ENCODE assay signal across 17 cellular contexts in the genomic region with DNA sequence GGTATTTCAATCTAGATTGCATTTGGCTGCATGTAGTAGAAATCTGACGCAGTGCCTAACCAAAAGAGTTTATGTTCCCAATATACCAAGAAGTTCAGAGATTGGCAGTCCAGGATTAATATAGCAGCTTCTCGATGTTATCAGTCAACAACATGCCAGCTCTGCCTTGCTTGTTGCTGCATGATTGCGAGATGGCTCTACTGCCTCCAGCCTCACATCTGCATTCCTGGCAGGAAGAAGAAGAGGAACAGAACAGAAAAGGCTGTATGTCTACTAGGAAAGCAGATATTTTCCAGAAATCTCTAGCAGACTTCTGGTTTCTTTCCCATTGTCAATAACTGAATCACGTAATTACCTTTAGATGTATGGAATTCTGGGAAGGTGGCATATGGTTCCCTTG.
"Had no signal": no experiment of that assay in that cellular context is flagged by ENCODE, and none has a peak within 500 bp of the region (broad histone marks: within the 10 kb centered on the region; RNA-seq: fewer than 3 reads in every experiment).

No MANE protein-coding gene starts in this region.

- H3K4me3 ChIP-seq: ascending aorta, colonic mucosa, esophagus squamous epithelium, lung, sigmoid colon, thyroid gland had no signal

- DNase-seq: activated CD4-positive, CD25-positive, alpha-beta regulatory T cell treated with anti-CD3 and anti-CD28 coated beads, Interleukin-2, amount 50 U/mL, for 72 hours; activated naive CD4-positive, alpha-beta T cell; colonic mucosa; esophagus squamous epithelium; foreskin melanocyte; head of caudate nucleus; immature natural killer cell; sigmoid colon; stimulated activated CD4-positive, alpha-beta T cell treated with anti-CD3 and anti-CD28 coated beads, Interleukin-12 subunit alpha, Interleukin-12 subunit beta, amount 100 ng/mL, for 4 hours; T-cell; T1000; thyroid gland had no signal

- H3K27ac ChIP-seq: ascending aorta, colonic mucosa, esophagus squamous epithelium, sigmoid colon, thyroid gland had no signal

- H3K9me3 ChIP-seq: ascending aorta, colonic mucosa, esophagus squamous epithelium, sigmoid colon, thyroid gland had no signal

- H3K36me3 ChIP-seq: ascending aorta, colonic mucosa, esophagus squamous epithelium, sigmoid colon, thyroid gland had no signal

- H3K4me3 Mint-ChIP-seq: activated T-helper 1 cell treated with anti-CD3 and anti-CD28 coated beads, Interleukin-12 subunit alpha, Interleukin-12 subunit beta, Interleukin-2, Interleukin-4 antibody, amounts not matched to agents 30 ng/mL and 10 ng/mL and 1 ng/mL, durations not matched to agents 14 hours and 24 hours and 36 hours; immature natural killer cell; neural crest cell; stimulated activated effector memory CD8-positive, alpha-beta T cell treated with anti-CD3 and anti-CD28 coated beads, Interleukin-12 subunit alpha, Interleukin-12 subunit beta, amount 100 ng/mL, for 72 hours; T-cell had no signal

- H3K36me3 Mint-ChIP-seq: immature natural killer cell; stimulated activated effector memory CD8-positive, alpha-beta T cell treated with anti-CD3 and anti-CD28 coated beads, Interleukin-12 subunit alpha, Interleukin-12 subunit beta, amount 100 ng/mL, for 72 hours; T-cell had no signal

- H3K27me3 ChIP-seq: ascending aorta, colonic mucosa, sigmoid colon, thyroid gland had no signal

- H3K4me1 ChIP-seq: ascending aorta, colonic mucosa, sigmoid colon, thyroid gland had no signal

- H3K4me1 Mint-ChIP-seq: immature natural killer cell; stimulated activated effector memory CD8-positive, alpha-beta T cell treated with anti-CD3 and anti-CD28 coated beads, Interleukin-12 subunit alpha, Interleukin-12 subunit beta, amount 100 ng/mL, for 72 hours; T-cell had no signal

- H3K27ac Mint-ChIP-seq: activated T-helper 1 cell treated with anti-CD3 and anti-CD28 coated beads, Interleukin-12 subunit alpha, Interleukin-12 subunit beta, Interleukin-2, Interleukin-4 antibody, amounts not matched to agents 30 ng/mL and 10 ng/mL and 1 ng/mL, durations not matched to agents 14 hours and 24 hours and 36 hours; immature natural killer cell; stimulated activated effector memory CD8-positive, alpha-beta T cell treated with anti-CD3 and anti-CD28 coated beads, Interleukin-12 subunit alpha, Interleukin-12 subunit beta, amount 100 ng/mL, for 72 hours; T-cell had no signal

- H3K9me3 Mint-ChIP-seq: activated T-helper 1 cell treated with anti-CD3 and anti-CD28 coated beads, Interleukin-12 subunit alpha, Interleukin-12 subunit beta, Interleukin-2, Interleukin-4 antibody, amounts not matched to agents 30 ng/mL and 10 ng/mL and 1 ng/mL, durations not matched to agents 14 hours and 24 hours and 36 hours; immature natural killer cell; neural crest cell; stimulated activated effector memory CD8-positive, alpha-beta T cell treated with anti-CD3 and anti-CD28 coated beads, Interleukin-12 subunit alpha, Interleukin-12 subunit beta, amount 100 ng/mL, for 72 hours; T-cell had no signal
